Comparison of ENCODE assay signal across 8 cellular contexts in the genomic region with DNA sequence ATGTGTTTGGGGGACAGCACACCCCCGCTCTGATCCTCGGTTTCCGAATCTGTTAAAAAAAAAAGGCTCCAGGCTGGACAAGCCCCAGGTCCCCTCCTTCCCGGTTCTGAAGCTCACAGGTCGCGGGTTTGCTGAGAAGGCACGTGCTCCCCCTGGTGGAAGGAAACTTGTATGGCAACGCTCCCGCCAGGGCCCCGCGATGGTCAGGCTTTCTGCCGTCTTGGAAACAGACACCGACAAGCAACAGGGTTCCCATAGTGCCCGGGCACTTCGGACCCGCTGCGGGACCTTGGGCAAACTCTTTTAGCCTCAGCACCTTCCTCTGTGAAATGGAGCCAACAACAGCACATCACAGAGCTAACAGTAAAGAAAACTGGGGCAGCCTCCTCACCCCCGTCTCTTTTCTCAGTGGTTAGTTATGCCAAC.
A peak's percentile ranks its signal among the peaks of the same experiment; 100 is the strongest.
DNase-seq lines count a peak whose midpoint lies in the region; ATAC-seq, FAIRE-seq and TF ChIP-seq lines count a peak whose summit lies in the region.

No MANE protein-coding gene starts in this region.

- no peaks in the 10 kb centered on the region for H3K79me2 ChIP-seq in endothelial cell of umbilical vein (ENCODE audit: control insufficient read depth, insufficient read depth, low read length)

- H3K4me3 ChIP-seq in endothelial cell of umbilical vein (replicated peaks in 1 of 3; ENCODE audit: insufficient read depth in 1 of 3, low read depth in 1 of 3, low read length in 3 of 3), result no peak overlapping the region

- H3K27ac ChIP-seq in endothelial cell of umbilical vein (ENCODE audit: insufficient read depth, low read depth, low read length), result no peak overlapping the region

- H3K9me3 ChIP-seq in endothelial cell of umbilical vein (replicated peaks; ENCODE audit: control insufficient read depth, insufficient read depth, low read length), result no peaks in the 10 kb centered on the region

- BruUV-seq in endothelial cell of umbilical vein (replicated peaks; lab: Mats Ljungman, UMichigan), result no TSS peak

- no peaks in the 10 kb centered on the region for H4K20me1 ChIP-seq in endothelial cell of umbilical vein (replicated peaks; ENCODE audit: control insufficient read depth, extremely low read depth, insufficient read depth, low read length)

- DNase-seq in CD1c-positive myeloid dendritic cell (ENCODE audit: extremely low spot score), result peak; percentile 74
- DNase-seq in HT1080 (ENCODE audit: low read depth), result peak; percentile 46
- DNase-seq in NOMO-1 treated with DMSO at 0.1 percent for 48 hours (lab: John Stamatoyannopoulos, UW; ENCODE audit: unreplicated experiment), result peak; percentile 41
- DNase-seq in activated CD8-positive, alpha-beta memory T cell treated with anti-CD3 and anti-CD28 coated beads, Interleukin-2, amount 10 ng/mL, durations not matched to agents 7 days and 5 days, result peak; percentile 67
- peak; percentile 58 for DNase-seq in endothelial cell of umbilical vein (ENCODE audit: low read depth, low spot score)
- peak; percentile 69 for DNase-seq in mucosa of gallbladder (ENCODE audit: low spot score)
- peak; percentile 26 to 36 for DNase-seq in stimulated activated CD8-positive, alpha-beta memory T cell treated with anti-CD3 and anti-CD28 coated beads, Interleukin-7, amount 100 ng/mL, for 1 hour (ENCODE audit: low read depth in 2 of 2)
- DNase-seq in OCI-M2 (lab: John Stamatoyannopoulos, UW; ENCODE audit: unreplicated experiment), result no peak

- H3K4me1 Mint-ChIP-seq in activated CD8-positive, alpha-beta memory T cell treated with anti-CD3 and anti-CD28 coated beads, Interleukin-2, amount 10 ng/mL, durations not matched to agents 7 days and 5 days, result no peaks in the 10 kb centered on the region

- no peak overlapping the region for H3K9ac ChIP-seq in endothelial cell of umbilical vein (replicated peaks; ENCODE audit: extremely low read depth, insufficient read depth, low read length)

- no peak overlapping the region for H2AFZ ChIP-seq in endothelial cell of umbilical vein (ENCODE audit: low read depth, low read length)

- H3K36me3 Mint-ChIP-seq in activated CD8-positive, alpha-beta memory T cell treated with anti-CD3 and anti-CD28 coated beads, Interleukin-2, amount 10 ng/mL, durations not matched to agents 7 days and 5 days, result no peaks in the 10 kb centered on the region

- FAIRE-seq in endothelial cell of umbilical vein (lab: Jason Lieb, UNC), result peak; percentile 89

- H3K9me1 ChIP-seq in endothelial cell of umbilical vein (replicated peaks; ENCODE audit: control insufficient read depth, extremely low read depth, insufficient read depth, low read length), result no peaks in the 10 kb centered on the region

- dilution Hi-C loops in endothelial cell of umbilical vein (cut with MboI; ENCODE audit: extremely low pct_ligation_motif_present, low sequenced_read_pairs), result no loop called here

- intact Hi-C loops in endothelial cell of umbilical vein (cut with micrococcal nuclease), result loop anchor here (2.0 kb wide), 2 partner anchors 203 to 317 kb away; no protein-coding TSS in a partner anchor

- peaks cover 21% of the 10 kb centered on the region for H3K27me3 Mint-ChIP-seq in activated CD8-positive, alpha-beta memory T cell treated with anti-CD3 and anti-CD28 coated beads, Interleukin-2, amount 10 ng/mL, durations not matched to agents 7 days and 5 days

- no peaks in the 10 kb centered on the region for H3K27me3 ChIP-seq in endothelial cell of umbilical vein (ENCODE audit: control insufficient read depth in 2 of 2, insufficient read depth in 2 of 2, low read length in 2 of 2)

- CTCF ChIA-PET in activated CD8-positive, alpha-beta memory T cell treated with anti-CD3 and anti-CD28 coated beads, Interleukin-2, amount 10 ng/mL, durations not matched to agents 7 days and 5 days (lab: Charles Lee), result interaction anchor here (0.6 to 7.0 kb wide), 41 partner anchors 8 to 525 kb away, joined by 3 to 96 read pairs (median 4); partner anchors contain the start of genes ENGASE and LGALS3BP
- CTCF ChIA-PET in endothelial cell of umbilical vein (lab: Charles Lee), result interaction anchor here (0.5 to 13.5 kb wide), 42 partner anchors 10 to 372 kb away, joined by 3 to 428 read pairs (median 5); partner anchors contain the start of gene ENGASE

- ATAC-seq in activated CD8-positive, alpha-beta memory T cell treated with anti-CD3 and anti-CD28 coated beads, Interleukin-2, amount 10 ng/mL, durations not matched to agents 7 days and 5 days, result peak; percentile 64

- H3K36me3 ChIP-seq in endothelial cell of umbilical vein (ENCODE audit: control insufficient read depth in 2 of 2, extremely low read depth in 1 of 2, insufficient read depth in 2 of 2, low read length in 2 of 2), result no peaks in the 10 kb centered on the region

- no peak overlapping the region for H3K4me3 Mint-ChIP-seq in activated CD8-positive, alpha-beta memory T cell treated with anti-CD3 and anti-CD28 coated beads, Interleukin-2, amount 10 ng/mL, durations not matched to agents 7 days and 5 days

- H3K4me1 ChIP-seq in endothelial cell of umbilical vein (ENCODE audit: control insufficient read depth, extremely low read depth, insufficient read depth, low read length), result no peaks in the 10 kb centered on the region

- POLR2A ChIA-PET in endothelial cell of umbilical vein (lab: Charles Lee), result no interaction called here

- no peaks in the 10 kb centered on the region for H3K9me3 Mint-ChIP-seq in activated CD8-positive, alpha-beta memory T cell treated with anti-CD3 and anti-CD28 coated beads, Interleukin-2, amount 10 ng/mL, durations not matched to agents 7 days and 5 days (ENCODE audit: low read depth)

- TF ChIP-seq POLR2A in endothelial cell of umbilical vein (IDR thresholded peaks at IDR 0.05; ENCODE audit: low read depth, low read length), result no peak

- peak; percentile 83 to 92 for TF ChIP-seq CTCF in endothelial cell of umbilical vein (IDR thresholded peaks at IDR 0.05; ENCODE audit: extremely low read depth in 1 of 2, insufficient read depth in 1 of 2, low read depth in 1 of 2, low read length in 2 of 2)

- no peak overlapping the region for H3K27ac Mint-ChIP-seq in activated CD8-positive, alpha-beta memory T cell treated with anti-CD3 and anti-CD28 coated beads, Interleukin-2, amount 10 ng/mL, durations not matched to agents 7 days and 5 days

- H3K4me2 ChIP-seq in endothelial cell of umbilical vein (ENCODE audit: insufficient read depth, low read length), result no peak overlapping the region

TF ChIP-seq in endothelial cell of umbilical vein, 7 proteins besides CTCF, POLR2A, EP300 and RAD21:
- no peak for TF ChIP-seq POLR2AphosphoS5 (IDR thresholded peaks at IDR 0.05; ENCODE audit: insufficient read depth, low read depth, low read length)
- no peak for TF ChIP-seq JUN (IDR thresholded peaks at IDR 0.05; ENCODE audit: borderline replicate concordance, insufficient read depth, insufficient read length, low read depth)
- TF ChIP-seq, protein P1, sequence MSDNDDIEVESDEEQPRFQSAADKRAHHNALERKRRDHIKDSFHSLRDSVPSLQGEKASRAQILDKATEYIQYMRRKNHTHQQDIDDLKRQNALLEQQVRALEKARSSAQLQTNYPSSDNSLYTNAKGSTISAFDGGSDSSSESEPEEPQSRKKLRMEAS (IDR thresholded peaks at IDR 0.05; ENCODE audit: insufficient read depth, insufficient read length), result peak; percentile 75
- no peak for TF ChIP-seq EZH2 (IDR thresholded peaks at IDR 0.05; ENCODE audit: borderline replicate concordance, low read depth, low read length, severe bottlenecking)
- TF ChIP-seq FOS (IDR thresholded peaks at IDR 0.05; ENCODE audit: borderline replicate concordance, insufficient read depth, low read length), result no peak
- no peak for TF ChIP-seq GATA2 (IDR thresholded peaks at IDR 0.05; ENCODE audit: insufficient read depth, insufficient read length, low read depth, low read length)
- no peak for TF ChIP-seq MYC (IDR thresholded peaks at IDR 0.05; ENCODE audit: low read depth, low read length)
